ENCODE assay signal across 9 cellular contexts in genomic region chr18:49562481-49563129, GRCh38. TPM values are rescaled to one million over a fixed set of nuclear protein-coding genes. Genes with fewer than 3 reads are reported as not detected.
A peak's percentile ranks its signal among the peaks of the same experiment; 100 is the strongest.
DNase-seq lines count a peak whose midpoint lies in the region; ATAC-seq and TF ChIP-seq lines count a peak whose summit lies in the region.
"Had no signal": no experiment of that assay in that cellular context is flagged by ENCODE, and none has a peak within 500 bp of the region (broad histone marks: within the 10 kb centered on the region; RNA-seq: fewer than 3 reads in every experiment).

No MANE protein-coding gene starts in this region.

- H3K36me3 Mint-ChIP-seq in activated CD8-positive, alpha-beta T cell treated with anti-CD3 and anti-CD28 coated beads, Interleukin-2, amount 10 ng/mL, durations not matched to agents 7 days and 5 days (ENCODE audit: low read depth), result no peaks in the 10 kb centered on the region
- H3K36me3 Mint-ChIP-seq in progenitor cell of endocrine pancreas (ENCODE audit: insufficient read depth), result peaks cover 14% of the 10 kb centered on the region

- POLR2A ChIA-PET in activated CD8-positive, alpha-beta T cell treated with anti-CD3 and anti-CD28 coated beads, Interleukin-2, amount 10 ng/mL, durations not matched to agents 7 days and 5 days (lab: Charles Lee), result no interaction called here

- H3K27me3 Mint-ChIP-seq in activated CD8-positive, alpha-beta T cell treated with anti-CD3 and anti-CD28 coated beads, Interleukin-2, amount 10 ng/mL, durations not matched to agents 7 days and 5 days (ENCODE audit: low read depth), result peaks cover 73% of the 10 kb centered on the region
- H3K27me3 Mint-ChIP-seq in progenitor cell of endocrine pancreas, result peaks cover 3% of the 10 kb centered on the region

- H3K36me3 ChIP-seq in HAP-1 (replicated peaks) (no peaks in the 10 kb centered on the region; the same call in 1 of the 2 replicates), left ventricle myocardium inferior (no peaks in the 10 kb centered on the region)
- H3K36me3 ChIP-seq: prostate gland had no signal

- peak in 1 of 2 experiments; percentile 24 for DNase-seq in HAP-1 (ENCODE audit: low spot score in 2 of 2)
- no peak for DNase-seq in activated CD8-positive, alpha-beta T cell treated with anti-CD3 and anti-CD28 coated beads, Interleukin-2, amount 10 ng/mL, durations not matched to agents 7 days and 5 days
- no peak for DNase-seq in left ventricle myocardium inferior
- no peak for DNase-seq in progenitor cell of endocrine pancreas (ENCODE audit: low spot score, unreplicated experiment)
- no peak for DNase-seq in SKM-1 treated with dmso at 0.1 percent for 144 hours (lab: John Stamatoyannopoulos, UW; ENCODE audit: unreplicated experiment)

- no peaks in the 10 kb centered on the region for H3K9me3 Mint-ChIP-seq in activated CD8-positive, alpha-beta T cell treated with anti-CD3 and anti-CD28 coated beads, Interleukin-2, amount 10 ng/mL, durations not matched to agents 7 days and 5 days (ENCODE audit: insufficient read depth)
- H3K9me3 Mint-ChIP-seq in progenitor cell of endocrine pancreas (ENCODE audit: low read depth), result no peaks in the 10 kb centered on the region

- H3K27ac ChIP-seq in left ventricle myocardium inferior (replicated peaks), result no peak overlapping the region
- H3K27ac ChIP-seq: prostate gland had no signal

- H3K4me1 ChIP-seq in HAP-1 (peaks cover 33% of the 10 kb centered on the region), left ventricle myocardium inferior (peaks cover 33% of the 10 kb centered on the region)

- H3K4me3 Mint-ChIP-seq in activated CD8-positive, alpha-beta T cell treated with anti-CD3 and anti-CD28 coated beads, Interleukin-2, amount 10 ng/mL, durations not matched to agents 7 days and 5 days, result peak overlapping the region; percentile 56
- H3K4me3 Mint-ChIP-seq in progenitor cell of endocrine pancreas (ENCODE audit: low read depth), result peak overlapping the region; percentile 84

- H3K27me3 ChIP-seq in HAP-1 (ENCODE audit: low read depth), result no peaks in the 10 kb centered on the region
- H3K27me3 ChIP-seq in left ventricle myocardium inferior (ENCODE audit: low read depth), result peaks cover 82% of the 10 kb centered on the region

- intact Hi-C loops in left ventricle myocardium inferior (cut with micrococcal nuclease), result loop anchor here (5.0 kb wide), 1 partner anchor 295 kb away; no protein-coding TSS in a partner anchor

- in situ Hi-C loops in HAP-1 (cut with MboI; ENCODE audit: low sequenced_read_pairs), result no loop called here

- peaks cover 27% of the 10 kb centered on the region for H3K4me1 Mint-ChIP-seq in activated CD8-positive, alpha-beta T cell treated with anti-CD3 and anti-CD28 coated beads, Interleukin-2, amount 10 ng/mL, durations not matched to agents 7 days and 5 days (ENCODE audit: low read depth)
- H3K4me1 Mint-ChIP-seq in progenitor cell of endocrine pancreas (ENCODE audit: low read depth), result peaks cover 28% of the 10 kb centered on the region

- ATAC-seq in activated CD8-positive, alpha-beta T cell treated with anti-CD3 and anti-CD28 coated beads, Interleukin-2, amount 10 ng/mL, durations not matched to agents 7 days and 5 days, result no peak
- ATAC-seq in GM18867 (IDR thresholded peaks at IDR 0.05; ENCODE audit: unreplicated experiment) (no peak), GM18520 (IDR thresholded peaks at IDR 0.05; ENCODE audit: unreplicated experiment) (no peak), HG02610 (IDR thresholded peaks at IDR 0.05; ENCODE audit: unreplicated experiment) (no peak)

- no peak for TF ChIP-seq CTCF in left ventricle myocardium inferior (IDR thresholded peaks at IDR 0.05; ENCODE audit: borderline replicate concordance)
- no peak for TF ChIP-seq CTCF in progenitor cell of endocrine pancreas (IDR thresholded peaks at IDR 0.05; ENCODE audit: unreplicated experiment)

- H3K27ac Mint-ChIP-seq in activated CD8-positive, alpha-beta T cell treated with anti-CD3 and anti-CD28 coated beads, Interleukin-2, amount 10 ng/mL, durations not matched to agents 7 days and 5 days, result no peak overlapping the region
- peak overlapping the region; percentile 93 for H3K27ac Mint-ChIP-seq in progenitor cell of endocrine pancreas

- no peaks in the 10 kb centered on the region for H3K9me3 ChIP-seq in HAP-1
- no peaks in the 10 kb centered on the region for H3K9me3 ChIP-seq in left ventricle myocardium inferior (replicated peaks)
- H3K9me3 ChIP-seq: prostate gland had no signal

- peak overlapping the region; percentile 42 for H3K4me3 ChIP-seq in HAP-1
- peak overlapping the region; percentile 57 for H3K4me3 ChIP-seq in left ventricle myocardium inferior

- CTCF ChIA-PET in activated CD8-positive, alpha-beta T cell treated with anti-CD3 and anti-CD28 coated beads, Interleukin-2, amount 10 ng/mL, durations not matched to agents 7 days and 5 days (lab: Charles Lee), result interaction anchor here (0.8 kb wide), 1 partner anchor 32 kb away, joined by 3 read pairs; no protein-coding TSS in a partner anchor

RNA-seq across cellular contexts. Expression of gene LIPG, which starts 0.7 kb away (rescaled TPM):
- total RNA-seq in activated CD8-positive, alpha-beta T cell treated with anti-CD3 and anti-CD28 coated beads, Interleukin-2, amount 10 ng/mL, durations not matched to agents 7 days and 5 days, result under 1 TPM in 1 of 2 experiments, not detected in 1; 0.11 TPM
- total RNA-seq in left ventricle myocardium inferior, result not detected
- total RNA-seq in progenitor cell of endocrine pancreas, result 34.1 and 34.4 TPM in 2 replicates

Comparison
In these comparisons a context has a peak if more than half of its experiments do, and no peak if none do; other contexts are left out.
1. RNA of gene LIPG, which starts 0.7 kb away (total RNA-seq): 34.1 to 34.4 TPM in progenitor cell of endocrine pancreas; 0.11 TPM in activated CD8-positive, alpha-beta T cell treated with anti-CD3 and anti-CD28 coated beads, Interleukin-2, amount 10 ng/mL, durations not matched to agents 7 days and 5 days and not detected in left ventricle myocardium inferior (single experiment); every median in the first group is over 10 times any median in the second.